Comparison of ENCODE assay signal across 27 cellular contexts in the genomic region with DNA sequence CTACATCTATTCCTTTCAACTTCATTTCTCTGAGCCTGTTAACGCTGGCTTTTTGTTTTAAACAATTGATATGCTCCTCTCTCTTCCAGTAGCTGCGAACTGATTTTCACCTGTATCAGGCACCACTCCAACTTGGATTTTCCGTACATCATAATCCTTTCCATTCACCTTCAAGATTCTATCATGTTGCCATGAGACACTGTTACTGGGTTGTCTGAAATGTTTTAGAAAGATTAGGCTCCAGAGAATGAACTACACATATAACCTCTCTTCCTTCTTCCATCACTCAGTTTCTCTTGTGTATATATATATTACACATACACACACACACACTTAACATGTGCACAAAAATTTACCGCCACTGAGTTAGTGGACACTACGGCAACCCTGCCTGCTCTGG. TPM values are rescaled to one million over a fixed set of nuclear protein-coding genes. Genes with fewer than 3 reads are reported as not detected.
"Had no signal": no experiment of that assay in that cellular context is flagged by ENCODE, and none has a peak within 500 bp of the region (broad histone marks: within the 10 kb centered on the region; RNA-seq: fewer than 3 reads in every experiment).

A gene (minus strand): TSS at position 101 of the 400 bp plus-strand sequence. CDS start 141 bp downstream, outside the sequence.

- H3K4me3 ChIP-seq: left lung, lower lobe of right lung, pancreas, prostate gland, skin epidermis, suprapubic skin, tibial nerve, upper lobe of left lung, vagina had no signal

- H3K9me3 ChIP-seq: left lung, lower lobe of right lung, pancreas, prostate gland, suprapubic skin, tibial nerve, upper lobe of left lung, vagina had no signal

- FAIRE-seq: keratinocyte, pancreas had no signal

- H3K27me3 ChIP-seq: left lung, pancreas, suprapubic skin, tibial nerve, upper lobe of left lung, vagina had no signal

- H3K27ac ChIP-seq: left lung, lower lobe of right lung, pancreas, prostate gland, skin epidermis, suprapubic skin, tibial nerve, upper lobe of left lung, vagina had no signal

- H3K4me1 ChIP-seq: left lung, lower lobe of right lung, pancreas, prostate gland, suprapubic skin, upper lobe of left lung, vagina had no signal

- DNase-seq: hippocampal formation; left colon; left lung; lower lobe of right lung; mammary epithelial cell; mesenchymal stem cell; naive thymus-derived CD8-positive, alpha-beta T cell; nucleus accumbens; pancreas; posterior cingulate gyrus; retina; right cardiac atrium; stimulated activated CD4-positive, alpha-beta T cell treated with anti-CD3 and anti-CD28 coated beads, Interleukin-12 subunit alpha, Interleukin-12 subunit beta, amount 100 ng/mL, for 4 hours; stimulated activated CD4-positive, alpha-beta T cell treated with anti-CD3 and anti-CD28 coated beads, Interleukin-15, amount 100 ng/mL, for 24 hours; stimulated activated CD4-positive, alpha-beta T cell treated with anti-CD3 and anti-CD28 coated beads, Interleukin-2, amount 100 ng/mL, for 24 hours; stimulated activated CD4-positive, alpha-beta T cell treated with anti-CD3 and anti-CD28 coated beads, Interleukin-4, amount 100 ng/mL, for 1 hour; stimulated activated naive CD4-positive, alpha-beta T cell; upper lobe of left lung had no signal

- H3K36me3 ChIP-seq: left lung, lower lobe of right lung, pancreas, prostate gland, suprapubic skin, upper lobe of left lung, vagina had no signal

RNA-seq across cellular contexts. Expression of the gene that starts here (rescaled TPM):
- total RNA-seq: left colon; left lung; lower lobe of right lung; naive thymus-derived CD8-positive, alpha-beta T cell; subcutaneous adipose tissue; vagina had no signal
- polyA plus RNA-seq: keratinocyte, mammary epithelial cell, pancreas, right cardiac atrium, thymus, urinary bladder had no signal
